1 cellular context compared by ENCODE assay signal in genomic region chr14:49622022-49622607, GRCh38.
TF ChIP-seq lines count a peak whose summit lies in the region.

No MANE protein-coding gene starts in this region.

TF ChIP-seq in liver, 16 proteins besides CTCF, POLR2A, EP300 and RAD21 (continued from another document):
- TF ChIP-seq REST (IDR thresholded peaks at IDR 0.05) (no peak), ZBTB33 (IDR thresholded peaks at IDR 0.05) (no peak)
TF ChIP-seq in liver: peak in this region for 0.
